1 cellular context compared by ENCODE assay signal in the genomic region with DNA sequence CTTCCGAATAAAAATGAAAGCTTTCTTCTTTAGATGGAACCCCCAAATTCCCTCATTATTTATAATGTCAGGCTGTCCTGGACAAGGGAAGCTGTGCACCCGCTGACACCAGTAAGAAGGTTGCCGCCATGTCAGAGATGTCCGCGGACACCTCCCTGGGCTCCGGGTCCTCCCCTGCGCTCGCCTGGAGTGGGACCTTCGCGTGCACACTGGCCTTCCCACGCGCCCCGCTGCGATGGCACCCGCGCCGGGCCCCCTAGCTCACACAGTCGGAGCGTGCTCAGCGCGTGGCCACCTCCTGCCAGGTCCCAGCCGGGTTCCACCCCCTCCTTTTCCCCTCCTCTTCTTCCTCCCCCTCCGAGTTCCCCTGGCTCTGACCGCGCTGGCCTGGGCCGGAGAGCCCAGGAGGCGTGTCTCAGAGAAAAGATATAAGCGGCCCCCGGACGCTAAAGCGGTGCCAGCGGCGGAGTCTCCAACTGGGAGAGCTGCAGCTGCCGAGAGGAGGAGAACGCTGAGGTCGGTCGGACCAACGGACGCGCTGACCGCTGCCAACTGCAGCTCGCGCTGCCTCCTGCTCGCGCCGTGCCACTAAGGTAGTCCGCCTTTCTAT.
TF ChIP-seq lines count a peak whose summit lies in the region.

A gene with protein sequence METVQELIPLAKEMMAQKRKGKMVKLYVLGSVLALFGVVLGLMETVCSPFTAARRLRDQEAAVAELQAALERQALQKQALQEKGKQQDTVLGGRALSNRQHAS (plus strand): TSS at position 456 of the 610 bp plus-strand sequence. CDS start 273 bp downstream, outside the sequence.

TF ChIP-seq in endothelial cell of umbilical vein, 7 proteins besides CTCF, POLR2A, EP300 and RAD21 (continued from another document):
- TF ChIP-seq EZH2 (IDR thresholded peaks at IDR 0.05; ENCODE audit: borderline replicate concordance, low read depth, low read length, severe bottlenecking) (no peak), JUN (IDR thresholded peaks at IDR 0.05; ENCODE audit: borderline replicate concordance, insufficient read depth, insufficient read length, low read depth) (no peak), MYC (IDR thresholded peaks at IDR 0.05; ENCODE audit: low read depth, low read length) (no peak), GATA2 (IDR thresholded peaks at IDR 0.05; ENCODE audit: insufficient read depth, insufficient read length, low read depth, low read length) (no peak), FOS (IDR thresholded peaks at IDR 0.05; ENCODE audit: borderline replicate concordance, insufficient read depth, low read length) (no peak)
